ENCODE assay signal across 1 cellular context in genomic region chr18:76874643-76875389, GRCh38.
TF ChIP-seq lines count a peak whose summit lies in the region.

No MANE protein-coding gene starts in this region.

TF ChIP-seq in A549, 52 proteins besides CTCF, POLR2A, EP300 and RAD21 (continued from another document):
- no peak for TF ChIP-seq HMGXB4 (CRISPR knock-in tag; IDR thresholded peaks at IDR 0.05; ENCODE audit: borderline replicate concordance)
- no peak for TF ChIP-seq NFE2L2 (conservative IDR thresholded peaks at IDR 0.05; ENCODE audit: low read length)
- TF ChIP-seq CBX8 (IDR thresholded peaks at IDR 0.05), result no peak
